In the genomic region with DNA sequence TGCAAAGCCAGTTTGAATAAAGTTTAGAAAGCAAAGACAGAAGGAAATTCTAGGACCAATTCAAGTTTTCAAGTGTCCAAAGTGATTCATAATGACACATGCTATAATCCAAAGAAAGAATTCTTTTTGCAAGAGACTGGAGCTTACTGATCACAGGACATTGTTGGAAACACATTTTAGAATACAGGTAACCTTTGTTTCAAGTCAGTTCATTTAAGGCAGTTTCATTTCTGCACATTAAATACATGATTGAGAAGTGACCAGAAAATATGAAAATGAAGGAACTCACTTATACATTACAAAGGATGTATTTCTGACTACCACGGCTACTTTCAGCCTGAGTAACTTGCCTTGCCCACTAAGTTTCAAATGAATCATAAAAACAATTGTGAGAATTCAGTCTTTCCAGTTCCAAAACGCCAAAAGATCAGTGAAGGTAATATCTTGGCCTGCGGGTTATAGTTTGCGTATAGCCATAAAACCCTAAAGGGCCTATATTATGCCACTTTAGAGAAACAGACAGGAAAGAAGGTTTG, we compare ENCODE assay signal across 16 cellular contexts. TPM values are rescaled to one million over a fixed set of nuclear protein-coding genes. Genes with fewer than 3 reads are reported as not detected.
DNase-seq lines count a peak whose midpoint lies in the region; ATAC-seq and TF ChIP-seq lines count a peak whose summit lies in the region.
"Had no signal": no experiment of that assay in that cellular context is flagged by ENCODE, and none has a peak within 500 bp of the region (broad histone marks: within the 10 kb centered on the region; RNA-seq: fewer than 3 reads in every experiment).

No MANE protein-coding gene starts in this region.

- H3K4me1 Mint-ChIP-seq in activated CD4-positive, alpha-beta T cell treated with anti-CD3 and anti-CD28 coated beads for 36 hours, result no peaks in the 10 kb centered on the region
- H3K4me1 Mint-ChIP-seq in naive thymus-derived CD4-positive, alpha-beta T cell, result no peaks in the 10 kb centered on the region

- peaks cover 30% of the 10 kb centered on the region for H3K79me2 ChIP-seq in ACC112 (ENCODE audit: control insufficient read depth, insufficient read depth, low read length, unreplicated experiment)

- peak overlapping the region; percentile 76 for H3K27ac ChIP-seq in ACC112 (ENCODE audit: low read depth, low read length)
- H3K27ac ChIP-seq in naive thymus-derived CD4-positive, alpha-beta T cell (ENCODE audit: low read depth, low read length), result no peak overlapping the region
- H3K27ac ChIP-seq: upper lobe of left lung had no signal

- H3K4me3 ChIP-seq in ACC112 (ENCODE audit: low read depth, low read length) (peak overlapping the region; percentile 12; the same call in 1 of the 2 replicates), epithelial cell of esophagus (ENCODE audit: low read length) (no peak overlapping the region)
- no peak overlapping the region for H3K4me3 ChIP-seq in naive thymus-derived CD4-positive, alpha-beta T cell (ENCODE audit: low read length)
- H3K4me3 ChIP-seq: upper lobe of left lung had no signal

- no peaks in the 10 kb centered on the region for H3K9me3 ChIP-seq in naive thymus-derived CD4-positive, alpha-beta T cell (ENCODE audit: control insufficient read depth in 2 of 3, low read length in 3 of 3)
- H3K9me3 ChIP-seq: Caco-2, upper lobe of left lung had no signal

- H3K36me3 ChIP-seq in ACC112 (ENCODE audit: insufficient read depth, low read length), result peaks cover 18% of the 10 kb centered on the region; the same call in 1 of the 2 replicates
- no peaks in the 10 kb centered on the region for H3K36me3 ChIP-seq in naive thymus-derived CD4-positive, alpha-beta T cell (ENCODE audit: control insufficient read depth in 2 of 3, insufficient read depth in 3 of 3, low read length in 3 of 3)

- H3K27ac Mint-ChIP-seq in activated CD4-positive, alpha-beta T cell treated with anti-CD3 and anti-CD28 coated beads for 36 hours, result no peak overlapping the region
- no peak overlapping the region for H3K27ac Mint-ChIP-seq in naive thymus-derived CD4-positive, alpha-beta T cell

- no peaks in the 10 kb centered on the region for H3K27me3 ChIP-seq in ACC112 (ENCODE audit: insufficient read depth, low read length)
- H3K27me3 ChIP-seq in naive thymus-derived CD4-positive, alpha-beta T cell (ENCODE audit: control insufficient read depth in 2 of 2, insufficient read depth in 2 of 2, low read length in 2 of 2), result no peaks in the 10 kb centered on the region
- H3K27me3 ChIP-seq: upper lobe of left lung had no signal

- H3K4me1 ChIP-seq in ACC112 (ENCODE audit: control insufficient read depth, insufficient read depth, low read length, unreplicated experiment), result peaks cover 22% of the 10 kb centered on the region
- H3K4me1 ChIP-seq in naive thymus-derived CD4-positive, alpha-beta T cell (ENCODE audit: control insufficient read depth in 2 of 2, insufficient read depth in 2 of 2, low read length in 2 of 2), result no peaks in the 10 kb centered on the region
- H3K4me1 ChIP-seq: upper lobe of left lung had no signal

- peaks cover 8% of the 10 kb centered on the region for H3K27me3 Mint-ChIP-seq in activated CD4-positive, alpha-beta T cell treated with anti-CD3 and anti-CD28 coated beads for 36 hours
- peaks cover 0 to 28% (median 15%) of the 10 kb centered on the region in 5 donors for H3K27me3 Mint-ChIP-seq in naive thymus-derived CD4-positive, alpha-beta T cell

- CTCF ChIA-PET in activated CD4-positive, alpha-beta T cell treated with anti-CD3 and anti-CD28 coated beads for 36 hours (lab: Charles Lee), result no interaction called here
- CTCF ChIA-PET in naive thymus-derived CD4-positive, alpha-beta T cell (lab: Charles Lee), result no interaction called here

- DNase-seq in HS-5 (ENCODE audit: low read depth) (peak; percentile 64), epithelial cell of esophagus (ENCODE audit: low read depth) (peak; percentile 84), OCI-M1 (lab: John Stamatoyannopoulos, UW) (no peak)
- no peak for DNase-seq in activated CD4-positive, alpha-beta T cell treated with anti-CD3 and anti-CD28 coated beads for 36 hours
- no peak for DNase-seq in naive thymus-derived CD4-positive, alpha-beta T cell
- DNase-seq: activated CD4-positive, alpha-beta T cell treated with anti-CD3 and anti-CD28 coated beads for 48 hours; activated T-cell treated with anti-CD3 and anti-CD28 coated beads, Interleukin-2, amount 50 U/mL, for 48 hours; amniotic stem cell; Caco-2; dermis blood vessel endothelial cell; posterior cingulate gyrus; T-helper 1 cell; upper lobe of left lung had no signal

- H3K4me3 Mint-ChIP-seq in activated CD4-positive, alpha-beta T cell treated with anti-CD3 and anti-CD28 coated beads for 36 hours, result no peak overlapping the region
- no peak overlapping the region for H3K4me3 Mint-ChIP-seq in naive thymus-derived CD4-positive, alpha-beta T cell

- H3K36me3 Mint-ChIP-seq in activated CD4-positive, alpha-beta T cell treated with anti-CD3 and anti-CD28 coated beads for 36 hours (ENCODE audit: low read depth), result no peaks in the 10 kb centered on the region
- H3K36me3 Mint-ChIP-seq in naive thymus-derived CD4-positive, alpha-beta T cell, result no peaks in the 10 kb centered on the region

- H3K9me3 Mint-ChIP-seq in activated CD4-positive, alpha-beta T cell treated with anti-CD3 and anti-CD28 coated beads for 36 hours (ENCODE audit: low read depth), result no peaks in the 10 kb centered on the region
- peaks cover 0 to 5% (median 0%) of the 10 kb centered on the region in 11 donors for H3K9me3 Mint-ChIP-seq in naive thymus-derived CD4-positive, alpha-beta T cell

- POLR2A ChIA-PET in activated CD4-positive, alpha-beta T cell treated with anti-CD3 and anti-CD28 coated beads for 36 hours (lab: Charles Lee), result no interaction called here
- POLR2A ChIA-PET in naive thymus-derived CD4-positive, alpha-beta T cell (lab: Charles Lee), result no interaction called here

- no peak for TF ChIP-seq CTCF in epithelial cell of esophagus (IDR thresholded peaks at IDR 0.05; ENCODE audit: insufficient read depth, low read depth, low read length, missing control alignments)

- ATAC-seq in GM19455 (IDR thresholded peaks at IDR 0.05; ENCODE audit: unreplicated experiment), result peak; percentile 87
- ATAC-seq in HG02981 (IDR thresholded peaks at IDR 0.05; ENCODE audit: unreplicated experiment), result no peak
- ATAC-seq in activated CD4-positive, alpha-beta T cell treated with anti-CD3 and anti-CD28 coated beads for 36 hours, result no peak
- no peak for ATAC-seq in naive thymus-derived CD4-positive, alpha-beta T cell

- H2AFZ ChIP-seq in ACC112 (ENCODE audit: low read length, unreplicated experiment), result no peak overlapping the region

- intact Hi-C loops in activated CD4-positive, alpha-beta T cell treated with anti-CD3 and anti-CD28 coated beads for 36 hours (cut with DNase I, micrococcal nuclease), result no loop called here
- intact Hi-C loops in naive thymus-derived CD4-positive, alpha-beta T cell (cut with micrococcal nuclease), result no loop called here

RNA-seq across cellular contexts. Expression of a gene that starts 48.7 kb away (rescaled TPM):
- total RNA-seq in activated CD4-positive, alpha-beta T cell treated with anti-CD3 and anti-CD28 coated beads for 36 hours, result not detected
- total RNA-seq in naive thymus-derived CD4-positive, alpha-beta T cell, result under 1 TPM in 1 of 5 experiments, not detected in 4; 0.22 TPM
- not detected for polyA plus RNA-seq in naive thymus-derived CD4-positive, alpha-beta T cell

Comparison
In these comparisons a context has a peak if more than half of its experiments do, and no peak if none do; other contexts are left out.
1. DNase-seq: peak in HS-5 (single experiment) and epithelial cell of esophagus (single experiment); none in OCI-M1 (single experiment), activated CD4-positive, alpha-beta T cell treated with anti-CD3 and anti-CD28 coated beads for 36 hours (single experiment) and naive thymus-derived CD4-positive, alpha-beta T cell (0 of 9).